19 cellular contexts compared by ENCODE assay signal in the genomic region with DNA sequence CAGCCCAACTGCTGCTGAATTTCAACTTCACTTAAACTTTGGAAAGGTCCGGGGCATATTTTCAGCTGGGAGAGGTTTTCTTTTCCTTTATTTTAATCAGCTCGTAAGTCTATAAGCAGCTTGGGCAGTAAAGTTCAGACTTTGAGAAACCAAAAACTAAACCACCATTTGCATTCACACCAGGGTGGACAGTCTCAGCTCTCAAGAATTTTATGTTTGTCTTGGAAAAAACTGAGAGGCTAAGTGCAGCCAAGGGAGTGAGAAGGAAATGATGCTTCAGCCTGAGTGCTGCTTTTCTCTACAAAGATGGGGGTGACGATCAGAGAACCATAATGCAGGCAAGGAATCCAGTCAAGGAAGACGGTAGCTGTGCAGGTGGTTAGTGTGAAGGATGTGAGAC. TPM values are rescaled to one million over a fixed set of nuclear protein-coding genes. Genes with fewer than 3 reads are reported as not detected.
A peak's percentile ranks its signal among the peaks of the same experiment; 100 is the strongest.
DNase-seq lines count a peak whose midpoint lies in the region; ATAC-seq and TF ChIP-seq lines count a peak whose summit lies in the region.
"Had no signal": no experiment of that assay in that cellular context is flagged by ENCODE, and none has a peak within 500 bp of the region (broad histone marks: within the 10 kb centered on the region; RNA-seq: fewer than 3 reads in every experiment).

No MANE protein-coding gene starts in this region.

- POLR2A ChIA-PET in CD8-positive, alpha-beta T cell (lab: Charles Lee): no interaction called here

- no peaks in the 10 kb centered on the region for H3K9me3 Mint-ChIP-seq in CD8-positive, alpha-beta T cell
- H3K9me3 Mint-ChIP-seq: activated naive CD4-positive, alpha-beta T cell treated with anti-CD3 and anti-CD28 coated beads, Interleukin-2, amount 50 U/mL, for 72 hours; natural killer cell treated with Interleukin-12 subunit alpha and Interleukin-12 subunit beta and Interleukin-15 and Interleukin-18, amount 100 ng/mL, for 72 hours had no signal

- peaks cover 2% of the 10 kb centered on the region for H3K27me3 Mint-ChIP-seq in CD8-positive, alpha-beta T cell (ENCODE audit: low read depth)

- peaks cover 2% of the 10 kb centered on the region for H3K4me1 Mint-ChIP-seq in CD8-positive, alpha-beta T cell (ENCODE audit: low read depth)

- H3K9me3 ChIP-seq in CD8-positive, alpha-beta T cell (ENCODE audit: low read length): no peaks in the 10 kb centered on the region
- H3K9me3 ChIP-seq: BLaER1 had no signal

- H3K27ac ChIP-seq in CD8-positive, alpha-beta T cell (ENCODE audit: low read depth, low read length): no peak overlapping the region
- H3K27ac ChIP-seq: BLaER1, epithelial cell of prostate had no signal

- CTCF ChIA-PET in CD8-positive, alpha-beta T cell (lab: Charles Lee): interaction anchor here (0.7 kb wide), 1 partner anchor 8 kb away, joined by 3 read pairs; no protein-coding TSS in a partner anchor

- ATAC-seq in HG02852 (IDR thresholded peaks at IDR 0.05; ENCODE audit: unreplicated experiment): no peak
- ATAC-seq in CD8-positive, alpha-beta T cell: no peak
- ATAC-seq: activated naive CD4-positive, alpha-beta T cell treated with anti-CD3 and anti-CD28 coated beads, Interleukin-2, amount 50 U/mL, for 72 hours; natural killer cell treated with Interleukin-12 subunit alpha and Interleukin-12 subunit beta and Interleukin-15 and Interleukin-18, amount 100 ng/mL, for 72 hours had no signal

- no peaks in the 10 kb centered on the region for H3K4me1 ChIP-seq in CD8-positive, alpha-beta T cell (ENCODE audit: insufficient read depth, low read length)
- H3K4me1 ChIP-seq: BLaER1 had no signal

- no peak for TF ChIP-seq CTCF in astrocyte of the cerebellum (IDR thresholded peaks at IDR 0.05; ENCODE audit: low read depth, low read length, missing control alignments)
- TF ChIP-seq CTCF in CD8-positive, alpha-beta T cell (IDR thresholded peaks at IDR 0.05): no peak

- H3K36me3 Mint-ChIP-seq in CD8-positive, alpha-beta T cell: no peaks in the 10 kb centered on the region
- H3K36me3 Mint-ChIP-seq: activated naive CD4-positive, alpha-beta T cell treated with anti-CD3 and anti-CD28 coated beads, Interleukin-2, amount 50 U/mL, for 72 hours; natural killer cell treated with Interleukin-12 subunit alpha and Interleukin-12 subunit beta and Interleukin-15 and Interleukin-18, amount 100 ng/mL, for 72 hours had no signal

- in situ Hi-C loops in astrocyte of the cerebellum (cut with HindIII; ENCODE audit: low sequenced_read_pairs): loop anchor here (5.0 kb wide), 1 partner anchor 418 kb away; no protein-coding TSS in a partner anchor

- H3K4me3 ChIP-seq in astrocyte of the cerebellum (ENCODE audit: low read depth, low read length): no peak overlapping the region
- no peak overlapping the region for H3K4me3 ChIP-seq in CD8-positive, alpha-beta T cell (ENCODE audit: low read depth, low read length)
- H3K4me3 ChIP-seq: BLaER1, skin epidermis had no signal

- no peak overlapping the region for H3K27ac Mint-ChIP-seq in CD8-positive, alpha-beta T cell
- H3K27ac Mint-ChIP-seq: activated naive CD4-positive, alpha-beta T cell treated with anti-CD3 and anti-CD28 coated beads, Interleukin-2, amount 50 U/mL, for 72 hours; natural killer cell treated with Interleukin-12 subunit alpha and Interleukin-12 subunit beta and Interleukin-15 and Interleukin-18, amount 100 ng/mL, for 72 hours had no signal

- H3K36me3 ChIP-seq in CD8-positive, alpha-beta T cell (ENCODE audit: insufficient read depth, low read length): no peaks in the 10 kb centered on the region
- H3K36me3 ChIP-seq: BLaER1 had no signal

- peak; percentile 37 for DNase-seq in ELR (ENCODE audit: low read depth)
- peak; percentile 83 for DNase-seq in astrocyte of the cerebellum (ENCODE audit: low read depth)
- peak; percentile 50 for DNase-seq in hepatic stellate cell (ENCODE audit: low spot score)
- DNase-seq in stromal cell of bone marrow (ENCODE audit: low read depth): peak; percentile 91
- DNase-seq in CD8-positive, alpha-beta T cell: no peak
- no peak for DNase-seq in SHP77 treated with DMSO at 0.1 percent for 48 hours (lab: John Stamatoyannopoulos, UW)
- DNase-seq: caudate nucleus; left cardiac atrium; midbrain; NCI-H1105; NCI-H510A treated with DMSO at 0.1 percent for 48 hours; posterior cingulate gyrus; stimulated activated CD4-positive, alpha-beta T cell treated with anti-CD3 and anti-CD28 coated beads, Interleukin-4, amount 100 ng/mL, for 24 hours had no signal

- no peaks in the 10 kb centered on the region for H3K27me3 ChIP-seq in CD8-positive, alpha-beta T cell (ENCODE audit: insufficient read depth, low read length)
- H3K27me3 ChIP-seq: BLaER1 had no signal

- H3K4me3 Mint-ChIP-seq in CD8-positive, alpha-beta T cell: no peak overlapping the region
- H3K4me3 Mint-ChIP-seq: natural killer cell treated with Interleukin-12 subunit alpha and Interleukin-12 subunit beta and Interleukin-15 and Interleukin-18, amount 100 ng/mL, for 72 hours had no signal

- intact Hi-C loops in CD8-positive, alpha-beta T cell (cut with DNase I, micrococcal nuclease): loop anchor here (5.0 kb wide), 2 partner anchors 253 to 893 kb away; no protein-coding TSS in a partner anchor

RNA-seq across cellular contexts. Expression of a gene that starts 30.2 kb away (rescaled TPM):
- total RNA-seq in CD8-positive, alpha-beta T cell: 10 to 100 TPM; 35.5 to 40.3 TPM

RNA-seq across cellular contexts. Expression of a gene that starts 55.6 kb away (rescaled TPM):
- total RNA-seq in CD8-positive, alpha-beta T cell: 10 to 100 TPM; 53.7 to 53.8 TPM

Comparison
In these comparisons a context has a peak if more than half of its experiments do, and no peak if none do; other contexts are left out.
1. DNase-seq: peak in ELR (single experiment), astrocyte of the cerebellum (single experiment), hepatic stellate cell (single experiment) and stromal cell of bone marrow (single experiment); none in CD8-positive, alpha-beta T cell (0 of 7) and SHP77 treated with DMSO at 0.1 percent for 48 hours (single experiment).